In genomic region chr11:36374726-36375125, GRCh38 we compare ENCODE assay signal across 21 cellular contexts.
DNase-seq lines count a peak whose midpoint lies in the region; ATAC-seq and TF ChIP-seq lines count a peak whose summit lies in the region.
"Had no signal": no experiment of that assay in that cellular context is flagged by ENCODE, and none has a peak within 500 bp of the region (broad histone marks: within the 10 kb centered on the region; RNA-seq: fewer than 3 reads in every experiment).

No MANE protein-coding gene starts in this region.

- no peak overlapping the region for H3K4me3 ChIP-seq in neural progenitor cell
- H3K4me3 ChIP-seq in neuronal stem cell (ENCODE audit: low read length in 2 of 2) = no peak overlapping the region
- H3K4me3 ChIP-seq: A549; BLaER1 treated with 17β-estradiol and CSF1 and Interleukin-3, amounts not matched to agents 10 nM and 100 nM had no signal

- no peak for DNase-seq in CD4-positive, alpha-beta T cell
- DNase-seq in NCI-H82 treated with DMSO at 0.1 percent for 48 hours (lab: John Stamatoyannopoulos, UW; ENCODE audit: unreplicated experiment) (peak; percentile 39), endothelial cell (ENCODE audit: low spot score) (no peak), neural progenitor cell (ENCODE audit: low spot score) (peak; percentile 70), neuronal stem cell (ENCODE audit: low spot score) (no peak)
- no peak for DNase-seq in activated CD8-positive, alpha-beta T cell treated with anti-CD3 and anti-CD28 coated beads for 36 hours
- DNase-seq: DMS79, NCI-H1092 treated with DMSO at 0.1 percent for 48 hours, NCI-H146, NCI-H2029 treated with DMSO at 0.1 percent for 48 hours, NCI-H2171, NCI-H446 treated with DMSO at 0.1 percent for 48 hours, NCI-H748 treated with DMSO at 0.1 percent for 48 hours, SHP77 had no signal

- CTCF ChIA-PET in CD4-positive, alpha-beta T cell (lab: Charles Lee) = interaction anchor here (3.5 kb wide), 1 partner anchor 21 kb away, joined by 20 read pairs; no protein-coding TSS in a partner anchor
- CTCF ChIA-PET in activated CD8-positive, alpha-beta T cell treated with anti-CD3 and anti-CD28 coated beads for 36 hours (lab: Charles Lee) = interaction anchor here (1.2 to 7.3 kb wide), 7 partner anchors 9 to 118 kb away, joined by 3 to 46 read pairs (median 4); partner anchors contain the start of gene COMMD9

- H3F3A ChIP-seq in neural progenitor cell (ENCODE audit: low read depth) = peaks cover 24% of the 10 kb centered on the region

- H4K20me1 ChIP-seq in neural progenitor cell (ENCODE audit: low read depth) = no peaks in the 10 kb centered on the region

- H2AFZ ChIP-seq in neural progenitor cell (replicated peaks) = no peak overlapping the region
- H2AFZ ChIP-seq in neuronal stem cell (ENCODE audit: low read length) = no peak overlapping the region
- H2AFZ ChIP-seq: GM23338 had no signal

- TF ChIP-seq CTCF in CD4-positive, alpha-beta T cell (IDR thresholded peaks at IDR 0.05) = no peak
- TF ChIP-seq CTCF in endothelial cell (IDR thresholded peaks at IDR 0.05; ENCODE audit: unreplicated experiment) (no peak), neural progenitor cell (IDR thresholded peaks at IDR 0.05) (no peak)
- no peak for TF ChIP-seq CTCF in activated CD8-positive, alpha-beta T cell treated with anti-CD3 and anti-CD28 coated beads for 36 hours (IDR thresholded peaks at IDR 0.05)

- H3K23ac ChIP-seq in neuronal stem cell (ENCODE audit: low read depth, low read length, poor library complexity) = no peak overlapping the region

- H2BK5ac ChIP-seq in neuronal stem cell (ENCODE audit: low read length) = no peak overlapping the region

- WGBS in neuronal stem cell (ENCODE audit: extremely low coverage in 2 of 2, insufficient read length in 2 of 2, insufficient replicate concordance in 1 of 2), 2 donors = no CpG with 5 or more reads among the region's 4 CpGs

- H3K27ac Mint-ChIP-seq in CD4-positive, alpha-beta T cell = peak overlapping the region; percentile 76
- H3K27ac Mint-ChIP-seq in endothelial cell (ENCODE audit: unreplicated experiment) (peak overlapping the region; percentile 13), neural progenitor cell (no peak overlapping the region)
- no peak overlapping the region for H3K27ac Mint-ChIP-seq in activated CD8-positive, alpha-beta T cell treated with anti-CD3 and anti-CD28 coated beads for 36 hours
- H3K27ac Mint-ChIP-seq: GM23338 had no signal

- H3K27me3 Mint-ChIP-seq in CD4-positive, alpha-beta T cell = peaks cover 64% of the 10 kb centered on the region
- H3K27me3 Mint-ChIP-seq in endothelial cell (ENCODE audit: unreplicated experiment) (peaks cover 12% of the 10 kb centered on the region), neural progenitor cell (ENCODE audit: insufficient read depth, low read depth) (peaks cover 7% of the 10 kb centered on the region)
- H3K27me3 Mint-ChIP-seq in activated CD8-positive, alpha-beta T cell treated with anti-CD3 and anti-CD28 coated beads for 36 hours = peaks cover 60% of the 10 kb centered on the region

- H3K4me1 ChIP-seq in neural progenitor cell = peaks cover 27% of the 10 kb centered on the region
- H3K4me1 ChIP-seq in neuronal stem cell (ENCODE audit: control insufficient read depth in 2 of 2, insufficient read depth in 1 of 2, low read depth in 1 of 2, low read length in 2 of 2) = peaks cover 8 to 24% of the 10 kb centered on the region in 2 donors

- H3K4me3 Mint-ChIP-seq in CD4-positive, alpha-beta T cell = no peak overlapping the region
- H3K4me3 Mint-ChIP-seq in endothelial cell (ENCODE audit: unreplicated experiment) (peak overlapping the region; percentile 31), neural progenitor cell (peak overlapping the region; percentile 98)
- no peak overlapping the region for H3K4me3 Mint-ChIP-seq in activated CD8-positive, alpha-beta T cell treated with anti-CD3 and anti-CD28 coated beads for 36 hours

- H4K8ac ChIP-seq in neuronal stem cell (ENCODE audit: low read depth, low read length) = no peak overlapping the region

- no peak overlapping the region for H3K4ac ChIP-seq in neuronal stem cell (ENCODE audit: low read length)

- no peaks in the 10 kb centered on the region for H3K9me3 ChIP-seq in CD4-positive, alpha-beta T cell (ENCODE audit: control insufficient read depth, low read length)
- H3K9me3 ChIP-seq in neural progenitor cell (ENCODE audit: low read depth) = no peaks in the 10 kb centered on the region
- H3K9me3 ChIP-seq in neuronal stem cell (replicated peaks in 1 of 2; ENCODE audit: control insufficient read depth in 2 of 2, insufficient read depth in 1 of 2, low read depth in 1 of 2, low read length in 2 of 2) = peaks cover 0 to 21% of the 10 kb centered on the region in 2 donors
- H3K9me3 ChIP-seq: A549; BLaER1 treated with 17β-estradiol and CSF1 and Interleukin-3, amounts not matched to agents 10 nM and 100 nM had no signal

- no peak overlapping the region for H2BK12ac ChIP-seq in neuronal stem cell (ENCODE audit: low read length)

- H4K91ac ChIP-seq in neuronal stem cell (ENCODE audit: low read depth, low read length, poor library complexity) = no peak overlapping the region

- POLR2A ChIA-PET in CD4-positive, alpha-beta T cell (lab: Charles Lee) = interaction anchor here (2.5 kb wide), 1 partner anchor 14 kb away, joined by 7 read pairs; no protein-coding TSS in a partner anchor
- POLR2A ChIA-PET in activated CD8-positive, alpha-beta T cell treated with anti-CD3 and anti-CD28 coated beads for 36 hours (lab: Charles Lee) = no interaction called here

- H2AK5ac ChIP-seq in neuronal stem cell (ENCODE audit: low read depth, low read length) = no peak overlapping the region

- H3K4me1 Mint-ChIP-seq in CD4-positive, alpha-beta T cell (ENCODE audit: low read depth) = peaks cover 32% of the 10 kb centered on the region
- H3K4me1 Mint-ChIP-seq in endothelial cell (ENCODE audit: unreplicated experiment) (peaks cover 45% of the 10 kb centered on the region), neural progenitor cell (peaks cover 46% of the 10 kb centered on the region)
- peaks cover 19% of the 10 kb centered on the region for H3K4me1 Mint-ChIP-seq in activated CD8-positive, alpha-beta T cell treated with anti-CD3 and anti-CD28 coated beads for 36 hours (ENCODE audit: low read depth)

- H3K4me2 ChIP-seq in neural progenitor cell (no peak overlapping the region), neuronal stem cell (ENCODE audit: insufficient read depth, low read length, poor library complexity, severe bottlenecking) (no peak overlapping the region)

- peaks cover 16% of the 10 kb centered on the region for H3K79me2 ChIP-seq in neural progenitor cell (ENCODE audit: low read depth)

- no peak overlapping the region for H3K14ac ChIP-seq in neuronal stem cell (ENCODE audit: low read length)

- H3K9ac ChIP-seq in neural progenitor cell (no peak overlapping the region), neuronal stem cell (ENCODE audit: low read depth, low read length, poor library complexity) (no peak overlapping the region)
- H3K9ac ChIP-seq: BLaER1 treated with 17β-estradiol and CSF1 and Interleukin-3, amounts not matched to agents 10 nM and 100 nM had no signal

- ATAC-seq in CD4-positive, alpha-beta T cell (ENCODE audit: poor library complexity) = no peak
- no peak for ATAC-seq in activated CD8-positive, alpha-beta T cell treated with anti-CD3 and anti-CD28 coated beads for 36 hours
- no peak for ATAC-seq in GM19467 (IDR thresholded peaks at IDR 0.05; ENCODE audit: unreplicated experiment)
- no peak for ATAC-seq in GM19397 (IDR thresholded peaks at IDR 0.05; ENCODE audit: unreplicated experiment)
- ATAC-seq: A549, GM23338, HCT116 had no signal

- H2BK120ac ChIP-seq in neuronal stem cell (ENCODE audit: low read depth, low read length) = no peak overlapping the region

- H3K27me3 ChIP-seq in CD4-positive, alpha-beta T cell (ENCODE audit: control insufficient read depth, insufficient read depth, low read length) = peaks cover 28% of the 10 kb centered on the region
- peaks cover 27% of the 10 kb centered on the region for H3K27me3 ChIP-seq in neural progenitor cell
- H3K27me3 ChIP-seq in neuronal stem cell (ENCODE audit: control insufficient read depth in 3 of 3, insufficient read depth in 3 of 3, low read depth in 1 of 3, low read length in 3 of 3) = no peaks in the 10 kb centered on the region

- no peaks in the 10 kb centered on the region for H3K36me3 Mint-ChIP-seq in CD4-positive, alpha-beta T cell (ENCODE audit: low read depth)
- H3K36me3 Mint-ChIP-seq in endothelial cell (ENCODE audit: low read depth, unreplicated experiment) (peaks cover 18% of the 10 kb centered on the region), neural progenitor cell (peaks cover 8% of the 10 kb centered on the region)
- H3K36me3 Mint-ChIP-seq in activated CD8-positive, alpha-beta T cell treated with anti-CD3 and anti-CD28 coated beads for 36 hours (ENCODE audit: low read depth) = peaks cover 2% of the 10 kb centered on the region
- H3K36me3 Mint-ChIP-seq: IgD-negative memory B cell had no signal

- intact Hi-C loops in CD4-positive, alpha-beta T cell (cut with DNase I, micrococcal nuclease) = no loop called here
- intact Hi-C loops in activated CD8-positive, alpha-beta T cell treated with anti-CD3 and anti-CD28 coated beads for 36 hours (cut with micrococcal nuclease) = no loop called here

- H3K79me1 ChIP-seq in neuronal stem cell (ENCODE audit: low read depth, low read length) = peaks cover 2% of the 10 kb centered on the region

- H2BK15ac ChIP-seq in neuronal stem cell (ENCODE audit: low read length) = no peak overlapping the region

- H3K36me3 ChIP-seq in neural progenitor cell (no peaks in the 10 kb centered on the region), neuronal stem cell (replicated peaks in 1 of 2; ENCODE audit: control insufficient read depth in 2 of 2, insufficient read depth in 2 of 2, low read length in 2 of 2) (peaks cover 0 to 21% of the 10 kb centered on the region in 2 donors)

- no peak overlapping the region for H3K27ac ChIP-seq in CD4-positive, alpha-beta T cell (ENCODE audit: low read depth, low read length)
- H3K27ac ChIP-seq in neural progenitor cell (no peak overlapping the region), neuronal stem cell (replicated peaks; ENCODE audit: low read length) (no peak overlapping the region)
- H3K27ac ChIP-seq: A549; BLaER1 treated with 17β-estradiol and CSF1 and Interleukin-3, amounts not matched to agents 10 nM and 100 nM had no signal

- H3K18ac ChIP-seq in neuronal stem cell (ENCODE audit: low read length) = no peak overlapping the region

- H3K9me3 Mint-ChIP-seq in CD4-positive, alpha-beta T cell = no peaks in the 10 kb centered on the region
- H3K9me3 Mint-ChIP-seq in endothelial cell (ENCODE audit: unreplicated experiment) (no peaks in the 10 kb centered on the region), neural progenitor cell (no peaks in the 10 kb centered on the region)
- H3K9me3 Mint-ChIP-seq in activated CD8-positive, alpha-beta T cell treated with anti-CD3 and anti-CD28 coated beads for 36 hours = no peaks in the 10 kb centered on the region
- H3K9me3 Mint-ChIP-seq: IgD-negative memory B cell had no signal

Comparison
In these comparisons a context has a peak if more than half of its experiments do, and no peak if none do; other contexts are left out.
1. DNase-seq: peak in NCI-H82 treated with DMSO at 0.1 percent for 48 hours (single experiment) and neural progenitor cell (single experiment); none in CD4-positive, alpha-beta T cell (0 of 10), endothelial cell (single experiment), activated CD8-positive, alpha-beta T cell treated with anti-CD3 and anti-CD28 coated beads for 36 hours (single experiment) and neuronal stem cell (single experiment).
2. H3K27ac Mint-ChIP-seq: peak in CD4-positive, alpha-beta T cell (single experiment) and endothelial cell (single experiment); none in neural progenitor cell (single experiment) and activated CD8-positive, alpha-beta T cell treated with anti-CD3 and anti-CD28 coated beads for 36 hours (single experiment).
3. H3K4me3 Mint-ChIP-seq: peak in endothelial cell (single experiment) and neural progenitor cell (single experiment); none in CD4-positive, alpha-beta T cell (single experiment) and activated CD8-positive, alpha-beta T cell treated with anti-CD3 and anti-CD28 coated beads for 36 hours (single experiment).